16 cellular contexts compared by ENCODE assay signal in genomic region chr6:15391500-15391899, GRCh38.
DNase-seq lines count a peak whose midpoint lies in the region; ATAC-seq, FAIRE-seq and TF ChIP-seq lines count a peak whose summit lies in the region.
"Had no signal": no experiment of that assay in that cellular context is flagged by ENCODE, and none has a peak within 500 bp of the region (broad histone marks: within the 10 kb centered on the region; RNA-seq: fewer than 3 reads in every experiment).

No MANE protein-coding gene starts in this region.

- peak overlapping the region in 9 of 11 experiments; percentile 24 to 67 (median 60); a peak in 12 of 22 replicates for H3K27ac ChIP-seq in BLaER1 treated with 17β-estradiol and CSF1 and Interleukin-3, amounts not matched to agents 10 nM and 100 nM
- no peak overlapping the region for H3K27ac ChIP-seq in CD4-positive, CD25-positive, alpha-beta regulatory T cell (ENCODE audit: insufficient read depth, low read length, poor library complexity, severe bottlenecking)
- H3K27ac ChIP-seq in K562 (ENCODE audit: extremely low read depth, low read depth, low read length), result no peak overlapping the region
- H3K27ac ChIP-seq: heart left ventricle, thoracic aorta had no signal

- H3K9ac ChIP-seq in BLaER1 treated with 17β-estradiol and CSF1 and Interleukin-3, amounts not matched to agents 10 nM and 100 nM, result peak overlapping the region in 9 of 11 experiments; percentile 1 to 63 (median 34); a peak in 9 of 22 replicates
- no peak overlapping the region; a peak in 1 of 4 replicates for H3K9ac ChIP-seq in K562 (ENCODE audit: insufficient read depth in 1 of 2, low read depth in 2 of 2, low read length in 2 of 2)

- H3K9me1 ChIP-seq in K562 (ENCODE audit: control insufficient read depth, insufficient read depth, low read length), result no peaks in the 10 kb centered on the region

- POLR2A ChIA-PET in K562 (lab: Yijun Ruan, JAX), result interaction anchor here (0.6 to 1.3 kb wide), 4 partner anchors 8 to 928 kb away, joined by 3 to 4 read pairs (median 4); no protein-coding TSS in a partner anchor

- in situ Hi-C loops in K562 (cut with MboI), result no loop called here

- H3K27me3 ChIP-seq in BLaER1 treated with 17β-estradiol and CSF1 and Interleukin-3, amounts not matched to agents 10 nM and 100 nM, result no peaks in the 10 kb centered on the region
- H3K27me3 ChIP-seq in CD4-positive, CD25-positive, alpha-beta regulatory T cell (ENCODE audit: control insufficient read depth, insufficient read depth, low read length), result no peaks in the 10 kb centered on the region
- H3K27me3 ChIP-seq in K562 (ENCODE audit: control insufficient read depth in 2 of 2, insufficient read depth in 2 of 2, low read length in 2 of 2), result no peaks in the 10 kb centered on the region
- H3K27me3 ChIP-seq: heart left ventricle had no signal

- TF ChIP-seq POLR2A in K562 (conservative IDR thresholded peaks at IDR 0.05), result no peak

- no peak for TF ChIP-seq EP300 in K562 (IDR thresholded peaks at IDR 0.05; ENCODE audit: low read length)

- peaks cover 4 to 32% (median 27%) of the 10 kb centered on the region in 11 experiments; a peak in 18 of 22 replicates for H3K36me3 ChIP-seq in BLaER1 treated with 17β-estradiol and CSF1 and Interleukin-3, amounts not matched to agents 10 nM and 100 nM
- no peaks in the 10 kb centered on the region for H3K36me3 ChIP-seq in CD4-positive, CD25-positive, alpha-beta regulatory T cell (ENCODE audit: control insufficient read depth, insufficient read depth, low read length)
- no peaks in the 10 kb centered on the region; the same call in 2 of the 3 replicates for H3K36me3 ChIP-seq in K562 (ENCODE audit: control insufficient read depth, insufficient read depth, low read length)
- H3K36me3 ChIP-seq: heart left ventricle, thoracic aorta had no signal

- H3K27ac Mint-ChIP-seq in CD4-positive, CD25-positive, alpha-beta regulatory T cell, result peak overlapping the region in 2 of 3 donors; percentile 15 to 26
- H3K27ac Mint-ChIP-seq in nephron progenitor cell, result no peak overlapping the region
- H3K27ac Mint-ChIP-seq: IgD-negative memory B cell had no signal

- WGBS in K562 (ENCODE audit: insufficient coverage, low coverage, missing lambda C conversion rate), result 91% methylated on average over 1 of the region's 1 CpG

- intact Hi-C loops in K562 (cut with micrococcal nuclease), result loop anchor here (10.0 kb wide), 2 partner anchors 527 to 587 kb away; no protein-coding TSS in a partner anchor

- H3K4me3 ChIP-seq in BLaER1 treated with 17β-estradiol and CSF1 and Interleukin-3, amounts not matched to agents 10 nM and 100 nM, result no peak overlapping the region
- no peak overlapping the region for H3K4me3 ChIP-seq in CD4-positive, CD25-positive, alpha-beta regulatory T cell (ENCODE audit: low read depth, low read length)
- H3K4me3 ChIP-seq in K562, result no peak overlapping the region
- H3K4me3 ChIP-seq: heart left ventricle, lung, thoracic aorta had no signal

- no peaks in the 10 kb centered on the region for H3K9me3 Mint-ChIP-seq in CD4-positive, CD25-positive, alpha-beta regulatory T cell
- H3K9me3 Mint-ChIP-seq in nephron progenitor cell, result peaks cover 15% of the 10 kb centered on the region
- H3K9me3 Mint-ChIP-seq: IgD-negative memory B cell had no signal

- no TSS peak for BruUV-seq in K562 (replicated peaks; lab: Mats Ljungman, UMichigan)

- peaks cover 35 to 55% (median 42%) of the 10 kb centered on the region in 4 donors for H3K4me1 Mint-ChIP-seq in CD4-positive, CD25-positive, alpha-beta regulatory T cell
- H3K4me1 Mint-ChIP-seq in nephron progenitor cell, result peaks cover 62% of the 10 kb centered on the region

- H3K27me3 Mint-ChIP-seq in CD4-positive, CD25-positive, alpha-beta regulatory T cell, result no peaks in the 10 kb centered on the region
- H3K27me3 Mint-ChIP-seq in nephron progenitor cell (ENCODE audit: low read depth, poor library complexity), result no peaks in the 10 kb centered on the region
- H3K27me3 Mint-ChIP-seq: IgD-negative memory B cell had no signal

- peaks cover 11% of the 10 kb centered on the region for H3K36me3 Mint-ChIP-seq in CD4-positive, CD25-positive, alpha-beta regulatory T cell
- peaks cover 27% of the 10 kb centered on the region for H3K36me3 Mint-ChIP-seq in nephron progenitor cell (ENCODE audit: low read depth)

- H4K20me1 ChIP-seq in BLaER1 treated with 17β-estradiol and CSF1 and Interleukin-3, amounts not matched to agents 10 nM and 100 nM, result peaks cover 46 to 100% (median 72%) of the 10 kb centered on the region in 11 experiments; a peak in 20 of 22 replicates
- peaks cover 37% of the 10 kb centered on the region; the same call in 1 of the 2 replicates for H4K20me1 ChIP-seq in K562 (replicated peaks; ENCODE audit: control insufficient read depth, insufficient read depth, low read length)

- peaks cover 52 to 64% (median 61%) of the 10 kb centered on the region in 10 experiments for H3K4me1 ChIP-seq in BLaER1 treated with 17β-estradiol and CSF1 and Interleukin-3, amounts not matched to agents 10 nM and 100 nM
- H3K4me1 ChIP-seq in CD4-positive, CD25-positive, alpha-beta regulatory T cell (ENCODE audit: control insufficient read depth, insufficient read depth, low read length, poor library complexity, severe bottlenecking), result peaks cover 4% of the 10 kb centered on the region
- peaks cover 10 to 34% of the 10 kb centered on the region in 2 experiments; a peak in 4 of 5 replicates for H3K4me1 ChIP-seq in K562 (replicated peaks in 1 of 2; ENCODE audit: control insufficient read depth in 2 of 2, insufficient read depth in 2 of 2, low read length in 2 of 2)

- H3K9me3 ChIP-seq in BLaER1 treated with 17β-estradiol and CSF1 and Interleukin-3, amounts not matched to agents 10 nM and 100 nM (replicated peaks in 1 of 11), result peaks cover 0 to 31% (median 21%) of the 10 kb centered on the region in 11 experiments; a peak in 18 of 22 replicates
- no peaks in the 10 kb centered on the region for H3K9me3 ChIP-seq in CD4-positive, CD25-positive, alpha-beta regulatory T cell (ENCODE audit: control insufficient read depth in 2 of 2, low read length in 2 of 2)
- H3K9me3 ChIP-seq in K562 (replicated peaks; ENCODE audit: control insufficient read depth, insufficient read depth, low read depth, low read length), result no peaks in the 10 kb centered on the region; the same call in 1 of the 2 replicates
- H3K9me3 ChIP-seq: heart left ventricle, thoracic aorta had no signal

- no peak for TF ChIP-seq RAD21 in K562 (CRISPR knock-in tag; conservative IDR thresholded peaks at IDR 0.05 in 1 of 2, IDR thresholded peaks at IDR 0.05 in 1 of 2)

- ATAC-seq in CD4-positive, CD25-positive, alpha-beta regulatory T cell (ENCODE audit: low read depth in 2 of 2), result no peak
- ATAC-seq in K562, result no peak
- ATAC-seq in GM18519 (IDR thresholded peaks at IDR 0.05; ENCODE audit: low FRiP score, unreplicated experiment), result no peak
- ATAC-seq: right cardiac atrium had no signal

- no peak for FAIRE-seq in K562 (lab: Jason Lieb, UNC)
- FAIRE-seq: bronchial epithelial cell had no signal

- CTCF ChIA-PET in K562 (lab: Yijun Ruan, JAX; ENCODE audit: low intra/inter-chr PET ratio), result no interaction called here

- H3K79me2 ChIP-seq in K562 (ENCODE audit: control insufficient read depth, insufficient read depth, low read length), result peaks cover 94% of the 10 kb centered on the region

- H3K4me2 ChIP-seq in BLaER1 treated with 17β-estradiol and CSF1 and Interleukin-3, amounts not matched to agents 10 nM and 100 nM, result peak overlapping the region; percentile 59 to 86 (median 80)
- H3K4me2 ChIP-seq in K562 (ENCODE audit: insufficient read depth, low read length), result no peak overlapping the region

- no peak overlapping the region for H3K4me3 Mint-ChIP-seq in CD4-positive, CD25-positive, alpha-beta regulatory T cell
- H3K4me3 Mint-ChIP-seq in nephron progenitor cell, result peak overlapping the region; percentile 3

- H2AFZ ChIP-seq in K562 (ENCODE audit: low read depth, low read length), result no peak overlapping the region

- no peak for DNase-seq in CD4-positive, CD25-positive, alpha-beta regulatory T cell
- DNase-seq in K562 (ENCODE audit: extremely low read depth in 1 of 4, low spot score in 3 of 4) (no peak), nephron progenitor cell (no peak), NOMO-1 (lab: John Stamatoyannopoulos, UW; ENCODE audit: unreplicated experiment in 2 of 2) (no peak), NCI-H82 treated with DMSO at 0.1 percent for 48 hours (lab: John Stamatoyannopoulos, UW; ENCODE audit: unreplicated experiment) (no peak)
- DNase-seq: dermis blood vessel endothelial cell, DMS79 treated with DMSO at 0.1 percent for 48 hours, heart left ventricle, NCI-H774 had no signal

- TF ChIP-seq CTCF in K562 (IDR thresholded peaks at IDR 0.05 in 2 of 3, conservative IDR thresholded peaks at IDR 0.05 in 1 of 3; ENCODE audit: insufficient read depth in 2 of 3, low read depth in 1 of 3, low read length in 3 of 3) (no peak), nephron progenitor cell (IDR thresholded peaks at IDR 0.05) (no peak)

TF ChIP-seq in K562, 482 proteins besides CTCF, POLR2A, EP300 and RAD21 (continues in another document):
- TF ChIP-seq FOXK1 (CRISPR knock-in tag; IDR thresholded peaks at IDR 0.05; ENCODE audit: borderline replicate concordance) (no peak), CEBPG (CRISPR knock-in tag; IDR thresholded peaks at IDR 0.05) (no peak), CEBPG (tag; conservative IDR thresholded peaks at IDR 0.05 in 1 of 2, IDR thresholded peaks at IDR 0.05 in 1 of 2) (peak in 1 of 2 experiments; percentile 36; a peak in 1 of 4 replicates), ZNF277 (CRISPR knock-in tag; IDR thresholded peaks at IDR 0.05; ENCODE audit: borderline replicate concordance) (no peak), PTTG1 (tag; IDR thresholded peaks at IDR 0.05; ENCODE audit: low read depth) (no peak)

Comparison
In these comparisons a context has a peak if more than half of its experiments do, and no peak if none do; other contexts are left out.
1. H3K27ac ChIP-seq: peak in BLaER1 treated with 17β-estradiol and CSF1 and Interleukin-3, amounts not matched to agents 10 nM and 100 nM (9 of 11); none in CD4-positive, CD25-positive, alpha-beta regulatory T cell (single experiment) and K562 (single experiment).
2. H3K9ac ChIP-seq: peak in BLaER1 treated with 17β-estradiol and CSF1 and Interleukin-3, amounts not matched to agents 10 nM and 100 nM (9 of 11); none in K562 (0 of 2).